8 cellular contexts compared by ENCODE assay signal in the genomic region with DNA sequence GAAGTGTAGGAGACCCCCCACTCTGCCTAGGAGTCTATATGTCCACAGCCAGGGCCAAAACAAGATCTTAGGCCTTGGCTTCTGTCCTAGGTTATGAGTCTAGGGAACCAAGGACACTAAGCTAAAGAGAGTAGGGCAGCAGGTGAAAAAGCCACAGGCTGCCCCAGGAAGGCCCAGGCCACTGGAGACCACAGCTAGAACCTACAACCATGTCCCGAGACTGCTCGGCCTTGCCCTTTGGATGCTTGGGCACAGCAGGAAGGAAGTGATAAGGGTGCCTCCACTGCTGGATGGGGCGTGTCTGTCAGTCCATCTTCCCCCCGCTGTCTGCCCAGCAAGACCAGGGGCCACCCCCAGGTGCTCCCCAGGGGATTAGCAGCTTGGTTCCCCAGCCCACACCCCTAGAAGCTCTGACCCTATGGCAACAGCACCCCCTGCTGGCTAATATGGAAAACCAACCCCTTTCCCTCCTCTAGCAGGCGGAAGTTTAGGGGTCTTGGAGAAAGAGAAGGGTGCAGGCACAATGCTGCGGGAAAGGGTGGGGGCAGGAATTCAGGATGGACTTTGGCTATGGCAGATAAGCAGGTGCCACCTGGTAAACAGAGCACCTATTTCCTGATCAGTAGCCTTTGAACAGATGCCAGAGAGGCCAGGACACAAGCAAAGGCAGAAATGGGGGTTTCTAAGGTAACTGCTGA. TPM values are rescaled to one million over a fixed set of nuclear protein-coding genes. Genes with fewer than 3 reads are reported as not detected.
DNase-seq lines count a peak whose midpoint lies in the region; ATAC-seq and TF ChIP-seq lines count a peak whose summit lies in the region.

No MANE protein-coding gene starts in this region.

- no peak for TF ChIP-seq POLR2A in breast epithelium (IDR thresholded peaks at IDR 0.05)

- H3K36me3 ChIP-seq in breast epithelium (no peaks in the 10 kb centered on the region), kidney epithelial cell (ENCODE audit: control insufficient read depth, insufficient read depth, low read length) (no peaks in the 10 kb centered on the region)

- H3K4me1 ChIP-seq in breast epithelium = peaks cover 0 to 2% of the 10 kb centered on the region in 2 donors

- ATAC-seq in GM19372 (IDR thresholded peaks at IDR 0.05; ENCODE audit: low read depth, unreplicated experiment) (peak; percentile 30), HG02840 (IDR thresholded peaks at IDR 0.05; ENCODE audit: low FRiP score, unreplicated experiment) (no peak)

- H3K27ac ChIP-seq in C4-2B (no peak overlapping the region), breast epithelium (peak overlapping the region; percentile 45 to 96)

- H3K9me3 ChIP-seq in breast epithelium = no peaks in the 10 kb centered on the region

- TF ChIP-seq CTCF in C4-2B (conservative IDR thresholded peaks at IDR 0.05) (peak; percentile 91), breast epithelium (IDR thresholded peaks at IDR 0.05) (peak; percentile 67 to 86 (median 84)), kidney epithelial cell (IDR thresholded peaks at IDR 0.05; ENCODE audit: insufficient read depth, low read length, poor library complexity, severe bottlenecking) (peak; percentile 74)

- no peaks in the 10 kb centered on the region for H3K27me3 ChIP-seq in breast epithelium
- no peaks in the 10 kb centered on the region for H3K27me3 ChIP-seq in kidney epithelial cell (ENCODE audit: control insufficient read depth, insufficient read depth, low read length)

- intact Hi-C loops in breast epithelium (cut with DNase I; ENCODE audit: low total_unique reads) = no loop called here

- no peak overlapping the region for H3K4me3 ChIP-seq in breast epithelium
- H3K4me3 ChIP-seq in kidney epithelial cell (ENCODE audit: low read depth, low read length) = no peak overlapping the region

- DNase-seq in LoVo (ENCODE audit: low spot score) (peak; percentile 58), UCSD-AML1 (lab: John Stamatoyannopoulos, UW; ENCODE audit: unreplicated experiment) (peak; percentile 77), breast epithelium (ENCODE audit: low spot score in 2 of 2) (no peak), kidney epithelial cell (ENCODE audit: low read depth) (no peak)
- peak; percentile 70 for DNase-seq in stimulated activated CD4-positive, alpha-beta T cell treated with anti-CD3 and anti-CD28 coated beads, Interleukin-2, amount 100 ng/mL, for 4 hours (ENCODE audit: low read depth)

RNA-seq across cellular contexts. Expression of gene IRF1, which starts 10.5 kb away (rescaled TPM):
- total RNA-seq in breast epithelium = 10 to 100 TPM; 10.4 to 27.8 (median 18.0) TPM
- total RNA-seq in kidney epithelial cell = 61.9 and 75.3 TPM in 2 replicates

RNA-seq across cellular contexts. Expression of gene IL5, which starts 42.2 kb away (rescaled TPM):
- total RNA-seq in breast epithelium (not detected), kidney epithelial cell (not detected in 2 replicates)

RNA-seq across cellular contexts. Expression of gene RAD50, which starts 55.7 kb away (rescaled TPM):
- 10 to 100 TPM; 44.2 to 47.4 (median 44.6) TPM for total RNA-seq in breast epithelium
- 27.8 and 35.1 TPM in 2 replicates for total RNA-seq in kidney epithelial cell

Comparison
In these comparisons a context has a peak if more than half of its experiments do, and no peak if none do; other contexts are left out.
1. DNase-seq: peak in LoVo (single experiment), UCSD-AML1 (single experiment) and stimulated activated CD4-positive, alpha-beta T cell treated with anti-CD3 and anti-CD28 coated beads, Interleukin-2, amount 100 ng/mL, for 4 hours (single experiment); none in breast epithelium (0 of 2) and kidney epithelial cell (single experiment).
2. Peak in every context shown above with its lines, with median percentiles within 50 percentile points of each other: CTCF ChIP-seq.